ENCODE assay signal across 10 cellular contexts in the genomic region with DNA sequence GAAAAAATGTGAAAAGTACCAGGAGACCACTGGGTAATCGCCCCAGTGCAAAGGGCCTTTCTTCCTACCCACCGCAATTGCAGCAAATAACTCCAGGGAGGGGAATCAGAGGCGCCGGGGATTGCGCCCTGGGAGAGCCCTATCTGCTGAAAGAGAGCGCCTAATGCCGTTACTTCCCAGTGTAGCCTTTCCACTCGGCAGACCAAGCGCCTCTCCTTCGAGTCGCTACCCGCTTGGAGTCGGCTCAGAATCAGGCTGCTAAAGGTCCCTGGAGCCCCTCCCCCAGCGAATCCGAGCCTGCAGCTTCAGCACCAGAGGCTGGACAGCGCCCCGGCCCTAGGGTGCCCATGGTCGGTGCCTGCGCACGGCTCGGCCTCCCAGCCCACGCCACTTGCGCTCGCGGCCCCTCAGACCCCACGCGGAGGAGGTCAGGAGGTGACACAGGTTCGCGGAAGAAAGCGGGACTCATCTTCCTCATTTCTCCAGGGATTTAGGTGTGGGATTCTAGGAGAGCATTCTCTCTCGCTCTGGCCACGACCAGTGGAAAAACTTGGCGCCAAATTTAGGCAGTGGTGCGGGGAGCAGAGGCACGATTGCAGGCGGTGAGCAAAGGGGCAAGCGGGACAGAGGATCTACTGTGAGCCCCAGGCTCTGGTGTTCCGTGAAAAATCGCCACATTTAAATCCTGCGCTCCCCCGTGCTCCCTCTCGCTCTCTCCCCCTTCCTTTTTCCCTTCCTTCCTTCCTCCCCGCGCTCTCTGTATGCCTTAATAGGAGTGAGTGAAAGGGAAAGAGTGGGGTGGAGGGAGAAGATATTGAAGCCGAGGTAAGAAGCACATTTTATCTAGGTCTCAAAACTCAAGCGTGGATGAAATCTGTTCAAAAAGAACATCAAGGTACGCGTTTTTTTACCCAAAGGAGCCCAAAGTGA. TPM values are rescaled to one million over a fixed set of nuclear protein-coding genes. Genes with fewer than 3 reads are reported as not detected.
DNase-seq lines count a peak whose midpoint lies in the region; ATAC-seq and TF ChIP-seq lines count a peak whose summit lies in the region.
"Had no signal": no experiment of that assay in that cellular context is flagged by ENCODE, and none has a peak within 500 bp of the region (broad histone marks: within the 10 kb centered on the region; RNA-seq: fewer than 3 reads in every experiment).

No MANE protein-coding gene starts in this region.

- peaks cover 78% of the 10 kb centered on the region for H3K27me3 Mint-ChIP-seq in activated CD4-positive, alpha-beta T cell treated with anti-CD3 and anti-CD28 coated beads, Interleukin-2, amount 10 ng/mL, durations not matched to agents 24 days and 14 days

- ATAC-seq in GM19023 (IDR thresholded peaks at IDR 0.05; ENCODE audit: unreplicated experiment) (no peak), GM21526 (IDR thresholded peaks at IDR 0.05; ENCODE audit: low FRiP score, unreplicated experiment) (no peak), HG02798 (IDR thresholded peaks at IDR 0.05; ENCODE audit: poor library complexity, unreplicated experiment) (no peak)

- intact Hi-C loops in activated CD4-positive, alpha-beta T cell treated with anti-CD3 and anti-CD28 coated beads, Interleukin-2, amount 10 ng/mL, durations not matched to agents 24 days and 14 days (cut with micrococcal nuclease), result no loop called here
- intact Hi-C loops in posterior cingulate gyrus (cut with DNase I), result loop anchor here (5.0 kb wide), 1 partner anchor 128 kb away; no protein-coding TSS in a partner anchor

- no peak for TF ChIP-seq CTCF in fibroblast of the aortic adventitia (IDR thresholded peaks at IDR 0.05; ENCODE audit: insufficient read depth, low read length)

- H3K27ac Mint-ChIP-seq in activated CD4-positive, alpha-beta T cell treated with anti-CD3 and anti-CD28 coated beads, Interleukin-2, amount 10 ng/mL, durations not matched to agents 24 days and 14 days, result no peak overlapping the region

- H3K4me3 Mint-ChIP-seq in activated CD4-positive, alpha-beta T cell treated with anti-CD3 and anti-CD28 coated beads, Interleukin-2, amount 10 ng/mL, durations not matched to agents 24 days and 14 days, result no peak overlapping the region

- peak; percentile 53 for DNase-seq in NCI-H2227 (lab: John Stamatoyannopoulos, UW; ENCODE audit: unreplicated experiment)
- no peak for DNase-seq in NCI-H2227 treated with DMSO at 0.1 percent for 48 hours (lab: John Stamatoyannopoulos, UW)
- peak; percentile 86 for DNase-seq in activated CD4-positive, alpha-beta T cell treated with anti-CD3 and anti-CD28 coated beads, Interleukin-2, amount 10 ng/mL, durations not matched to agents 24 days and 14 days
- peak; percentile 34 for DNase-seq in fibroblast of the aortic adventitia (ENCODE audit: low read depth)
- DNase-seq in posterior cingulate gyrus, result peak in 6 of 10 donors; percentile 35 to 88 (median 64)

- peaks cover 5% of the 10 kb centered on the region for H3K4me1 Mint-ChIP-seq in activated CD4-positive, alpha-beta T cell treated with anti-CD3 and anti-CD28 coated beads, Interleukin-2, amount 10 ng/mL, durations not matched to agents 24 days and 14 days

- no peaks in the 10 kb centered on the region for H3K9me3 Mint-ChIP-seq in activated CD4-positive, alpha-beta T cell treated with anti-CD3 and anti-CD28 coated beads, Interleukin-2, amount 10 ng/mL, durations not matched to agents 24 days and 14 days

- no peak overlapping the region for H3K4me3 ChIP-seq in fibroblast of the aortic adventitia (ENCODE audit: low read depth, low read length)
- H3K4me3 ChIP-seq: BLaER1 had no signal

- H3K36me3 Mint-ChIP-seq in activated CD4-positive, alpha-beta T cell treated with anti-CD3 and anti-CD28 coated beads, Interleukin-2, amount 10 ng/mL, durations not matched to agents 24 days and 14 days (ENCODE audit: low read depth), result peaks cover 2% of the 10 kb centered on the region

RNA-seq across cellular contexts. Expression of gene AEN, which starts 15.4 kb away (rescaled TPM):
- 72.4 and 75.7 TPM in 2 replicates for total RNA-seq in activated CD4-positive, alpha-beta T cell treated with anti-CD3 and anti-CD28 coated beads, Interleukin-2, amount 10 ng/mL, durations not matched to agents 24 days and 14 days
- total RNA-seq in fibroblast of the aortic adventitia (ENCODE audit: low replicate concordance), result 20.8 and 36.6 TPM in 2 replicates

RNA-seq across cellular contexts. Expression of gene ISG20, which starts 33.0 kb away (rescaled TPM):
- 33.9 and 35.5 TPM in 2 replicates for total RNA-seq in activated CD4-positive, alpha-beta T cell treated with anti-CD3 and anti-CD28 coated beads, Interleukin-2, amount 10 ng/mL, durations not matched to agents 24 days and 14 days
- total RNA-seq in fibroblast of the aortic adventitia (ENCODE audit: low replicate concordance), result 1.9 and 6.6 TPM in 2 replicates
- total RNA-seq: frontal cortex had no signal

RNA-seq across cellular contexts. Expression of gene DET1, which starts 59.3 kb away (rescaled TPM):
- 2.1 and 2.8 TPM in 2 replicates for total RNA-seq in activated CD4-positive, alpha-beta T cell treated with anti-CD3 and anti-CD28 coated beads, Interleukin-2, amount 10 ng/mL, durations not matched to agents 24 days and 14 days
- 6.1 and 11.5 TPM in 2 replicates for total RNA-seq in fibroblast of the aortic adventitia (ENCODE audit: low replicate concordance)
